Comparison of ENCODE assay signal across 11 cellular contexts in the genomic region with DNA sequence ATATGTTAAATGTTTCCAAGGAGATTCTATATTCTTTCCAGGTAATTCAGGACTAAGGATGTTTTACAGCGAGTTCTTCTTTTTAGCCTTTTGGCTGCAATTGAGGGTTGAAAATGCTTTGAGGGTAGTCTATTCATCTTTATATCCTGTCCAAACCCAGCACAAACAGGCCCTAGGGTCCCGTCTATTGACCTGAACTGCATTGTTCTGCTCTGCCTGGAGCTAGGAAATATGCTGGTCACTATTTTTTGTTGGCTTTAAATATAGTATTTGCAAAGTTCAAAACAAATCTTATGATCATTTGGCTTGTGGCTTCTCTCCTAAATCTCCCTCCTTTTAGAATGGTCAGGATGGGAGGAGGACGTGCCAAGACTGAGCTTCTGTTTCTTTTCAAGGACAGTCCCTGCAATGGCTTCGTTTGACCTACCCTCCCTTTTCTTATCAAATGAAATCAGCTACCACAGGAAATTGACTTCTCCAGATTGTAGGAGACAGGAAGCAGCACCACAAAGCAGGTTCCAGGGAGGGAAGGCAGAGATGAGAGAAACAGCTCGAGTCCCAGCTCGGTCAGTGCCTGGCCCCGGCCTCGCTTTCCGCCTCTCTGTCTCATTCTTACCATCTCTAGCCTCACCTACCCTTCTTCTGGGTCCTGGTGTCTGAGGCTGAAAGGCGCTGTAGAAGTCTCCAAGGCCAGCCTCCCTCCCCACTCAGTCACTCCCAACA. TPM values are rescaled to one million over a fixed set of nuclear protein-coding genes. Genes with fewer than 3 reads are reported as not detected.
DNase-seq lines count a peak whose midpoint lies in the region; ATAC-seq, FAIRE-seq and TF ChIP-seq lines count a peak whose summit lies in the region.
"Had no signal": no experiment of that assay in that cellular context is flagged by ENCODE, and none has a peak within 500 bp of the region (broad histone marks: within the 10 kb centered on the region; RNA-seq: fewer than 3 reads in every experiment).

No MANE protein-coding gene starts in this region.

- TF ChIP-seq CTCF in left lung (IDR thresholded peaks at IDR 0.05), result no peak
- TF ChIP-seq CTCF in thyroid gland (IDR thresholded peaks at IDR 0.05), result no peak
- no peak for TF ChIP-seq CTCF in kidney (IDR thresholded peaks at IDR 0.05; ENCODE audit: borderline replicate concordance, extremely low read depth, insufficient read depth)

- CTCF ChIA-PET in activated naive CD4-positive, alpha-beta T cell treated with anti-CD3 and anti-CD28 coated beads, Interleukin-2, amount 10 ng/mL, durations not matched to agents 7 days and 5 days (lab: Charles Lee), result interaction anchor here (0.8 to 2.7 kb wide), 9 partner anchors 18 to 192 kb away, joined by 3 to 23 read pairs (median 5); a partner anchor contains a TSS
- CTCF ChIA-PET in activated CD8-positive, alpha-beta T cell treated with anti-CD3 and anti-CD28 coated beads, Interleukin-2, amount 10 ng/mL, durations not matched to agents 7 days and 5 days (lab: Charles Lee), result interaction anchor here (0.8 to 10.2 kb wide), 9 partner anchors 9 to 330 kb away, joined by 3 to 211 read pairs (median 7); a partner anchor contains a TSS
- CTCF ChIA-PET in HEK293T (lab: Yijun Ruan, JAX), result no interaction called here

- peaks cover 46% of the 10 kb centered on the region for H3K4me1 Mint-ChIP-seq in activated naive CD4-positive, alpha-beta T cell treated with anti-CD3 and anti-CD28 coated beads, Interleukin-2, amount 10 ng/mL, durations not matched to agents 7 days and 5 days
- peaks cover 58% of the 10 kb centered on the region for H3K4me1 Mint-ChIP-seq in activated CD8-positive, alpha-beta T cell treated with anti-CD3 and anti-CD28 coated beads, Interleukin-2, amount 10 ng/mL, durations not matched to agents 7 days and 5 days (ENCODE audit: low read depth)

- peak; percentile 46 for ATAC-seq in activated CD8-positive, alpha-beta T cell treated with anti-CD3 and anti-CD28 coated beads, Interleukin-2, amount 10 ng/mL, durations not matched to agents 7 days and 5 days
- ATAC-seq in left lung, result no peak

- intact Hi-C loops in left lung (cut with DNase I) (loop anchor here in 1 of 2 donors (5.0 kb wide), 1 partner anchor 75 kb away; no protein-coding TSS in a partner anchor), thyroid gland (cut with DNase I) (no loop called here), kidney (cut with DNase I) (loop anchor here (10.0 kb wide), 1 partner anchor 73 kb away; no protein-coding TSS in a partner anchor)

- peaks cover 5% of the 10 kb centered on the region for H3K27me3 Mint-ChIP-seq in activated naive CD4-positive, alpha-beta T cell treated with anti-CD3 and anti-CD28 coated beads, Interleukin-2, amount 10 ng/mL, durations not matched to agents 7 days and 5 days
- H3K27me3 Mint-ChIP-seq in activated CD8-positive, alpha-beta T cell treated with anti-CD3 and anti-CD28 coated beads, Interleukin-2, amount 10 ng/mL, durations not matched to agents 7 days and 5 days (ENCODE audit: low read depth), result no peaks in the 10 kb centered on the region

- no peak overlapping the region for H3K9ac ChIP-seq in kidney (ENCODE audit: low read length in 2 of 2)

- peaks cover 0 to 26% of the 10 kb centered on the region in 2 donors for H3K4me1 ChIP-seq in left lung
- peaks cover 4 to 22% of the 10 kb centered on the region in 2 donors for H3K4me1 ChIP-seq in thyroid gland
- H3K4me1 ChIP-seq in kidney (ENCODE audit: control insufficient read depth in 1 of 2, insufficient read depth in 1 of 2, low read depth in 1 of 2, low read length in 2 of 2), result peaks cover 0 to 3% of the 10 kb centered on the region in 2 donors

- POLR2A ChIA-PET in activated CD8-positive, alpha-beta T cell treated with anti-CD3 and anti-CD28 coated beads, Interleukin-2, amount 10 ng/mL, durations not matched to agents 7 days and 5 days (lab: Charles Lee), result interaction anchor here (0.7 to 4.6 kb wide), 4 partner anchors 19 to 330 kb away, joined by 3 to 83 read pairs (median 4); a partner anchor contains a TSS
- POLR2A ChIA-PET in HEK293T (lab: Yijun Ruan, JAX), result interaction anchor here (0.7 to 0.9 kb wide), 3 partner anchors 20 to 43 kb away, joined by 3 read pairs; a partner anchor contains a TSS

- H3K27me3 ChIP-seq in left lung, result no peaks in the 10 kb centered on the region
- H3K27me3 ChIP-seq in thyroid gland, result no peaks in the 10 kb centered on the region

- no peaks in the 10 kb centered on the region for H3K9me3 Mint-ChIP-seq in activated naive CD4-positive, alpha-beta T cell treated with anti-CD3 and anti-CD28 coated beads, Interleukin-2, amount 10 ng/mL, durations not matched to agents 7 days and 5 days
- no peaks in the 10 kb centered on the region for H3K9me3 Mint-ChIP-seq in activated CD8-positive, alpha-beta T cell treated with anti-CD3 and anti-CD28 coated beads, Interleukin-2, amount 10 ng/mL, durations not matched to agents 7 days and 5 days (ENCODE audit: insufficient read depth)

- H3K36me3 ChIP-seq in left lung (no peaks in the 10 kb centered on the region), thyroid gland (no peaks in the 10 kb centered on the region), kidney (ENCODE audit: control insufficient read depth in 1 of 2, insufficient read depth in 2 of 2, low read length in 2 of 2) (no peaks in the 10 kb centered on the region)

- peak overlapping the region; percentile 86 for H3K27ac Mint-ChIP-seq in activated naive CD4-positive, alpha-beta T cell treated with anti-CD3 and anti-CD28 coated beads, Interleukin-2, amount 10 ng/mL, durations not matched to agents 7 days and 5 days
- H3K27ac Mint-ChIP-seq in activated CD8-positive, alpha-beta T cell treated with anti-CD3 and anti-CD28 coated beads, Interleukin-2, amount 10 ng/mL, durations not matched to agents 7 days and 5 days, result peak overlapping the region; percentile 91

- H3K9me3 ChIP-seq in left lung (no peaks in the 10 kb centered on the region), thyroid gland (no peaks in the 10 kb centered on the region), kidney (ENCODE audit: control insufficient read depth in 1 of 2, low read length in 2 of 2) (no peaks in the 10 kb centered on the region)

- no peak for FAIRE-seq in kidney (lab: Jason Lieb, UNC)
- FAIRE-seq: colon had no signal

- H3K36me3 Mint-ChIP-seq in activated naive CD4-positive, alpha-beta T cell treated with anti-CD3 and anti-CD28 coated beads, Interleukin-2, amount 10 ng/mL, durations not matched to agents 7 days and 5 days, result peaks cover 3% of the 10 kb centered on the region
- no peaks in the 10 kb centered on the region for H3K36me3 Mint-ChIP-seq in activated CD8-positive, alpha-beta T cell treated with anti-CD3 and anti-CD28 coated beads, Interleukin-2, amount 10 ng/mL, durations not matched to agents 7 days and 5 days (ENCODE audit: low read depth)

- peak overlapping the region; percentile 51 to 76 for H3K27ac ChIP-seq in left lung
- H3K27ac ChIP-seq in thyroid gland, result peak overlapping the region; percentile 30 to 70 (median 30)
- H3K27ac ChIP-seq in kidney (ENCODE audit: low read depth in 2 of 2, low read length in 2 of 2), result peak overlapping the region in 1 of 2 donors; percentile 84

- peak; percentile 47 for DNase-seq in activated naive CD4-positive, alpha-beta T cell treated with anti-CD3 and anti-CD28 coated beads, Interleukin-2, amount 10 ng/mL, durations not matched to agents 7 days and 5 days
- DNase-seq in activated naive CD4-positive, alpha-beta T cell (lab: John Stamatoyannopoulos, UW), result no peak
- DNase-seq in activated CD8-positive, alpha-beta T cell treated with anti-CD3 and anti-CD28 coated beads, Interleukin-2, amount 10 ng/mL, durations not matched to agents 7 days and 5 days, result peak; percentile 38
- DNase-seq in left lung (no peak), thyroid gland (no peak), NCI-H146 (lab: John Stamatoyannopoulos, UW) (no peak), kidney (no peak), HEK293T (ENCODE audit: extremely low spot score) (no peak)
- DNase-seq: activated CD4-positive, CD25-positive, alpha-beta regulatory T cell; NCI-H1930 had no signal

- WGBS in thyroid gland, 2 donors, result 71 to 76% methylated on average over 10 of the region's 10 CpGs

- H3K4me3 ChIP-seq in left lung (no peak overlapping the region), thyroid gland (replicated peaks in 1 of 3) (no peak overlapping the region), kidney (ENCODE audit: low read length in 2 of 2) (peak overlapping the region in 1 of 2 donors; percentile 21)

- peak overlapping the region; percentile 43 for H3K4me3 Mint-ChIP-seq in activated naive CD4-positive, alpha-beta T cell treated with anti-CD3 and anti-CD28 coated beads, Interleukin-2, amount 10 ng/mL, durations not matched to agents 7 days and 5 days
- peak overlapping the region; percentile 67 for H3K4me3 Mint-ChIP-seq in activated CD8-positive, alpha-beta T cell treated with anti-CD3 and anti-CD28 coated beads, Interleukin-2, amount 10 ng/mL, durations not matched to agents 7 days and 5 days

- no peak for TF ChIP-seq POLR2A in thyroid gland (IDR thresholded peaks at IDR 0.05)

TF ChIP-seq in HEK293T, 16 proteins besides CTCF, POLR2A, EP300 and RAD21 (continues in another document):
- TF ChIP-seq SP1 (IDR thresholded peaks at IDR 0.05), result no peak
- TF ChIP-seq NFRKB (IDR thresholded peaks at IDR 0.05), result no peak
- TF ChIP-seq TARDBP (IDR thresholded peaks at IDR 0.05), result no peak
- TF ChIP-seq ELF4 (IDR thresholded peaks at IDR 0.05), result no peak
- TF ChIP-seq LEF1 (IDR thresholded peaks at IDR 0.05; ENCODE audit: borderline replicate concordance), result no peak

RNA-seq across cellular contexts. Expression of a gene that starts 27.6 kb away (rescaled TPM):
- total RNA-seq in activated CD8-positive, alpha-beta T cell treated with anti-CD3 and anti-CD28 coated beads, Interleukin-2, amount 10 ng/mL, durations not matched to agents 7 days and 5 days, result 10 to 100 TPM; 37.5 to 39.9 TPM
- total RNA-seq in left lung (10 to 100 TPM; 12.3 to 21.8 TPM), thyroid gland (1 to 10 TPM; 1.2 to 3.9 (median 1.7) TPM), kidney (11.6 TPM)
- 2.0 TPM for polyA plus RNA-seq in kidney (ENCODE audit: insufficient read depth, low read depth, low replicate concordance)

RNA-seq across cellular contexts. Expression of a gene that starts 43.5 kb away (rescaled TPM):
- total RNA-seq in activated CD8-positive, alpha-beta T cell treated with anti-CD3 and anti-CD28 coated beads, Interleukin-2, amount 10 ng/mL, durations not matched to agents 7 days and 5 days, result 10 to 100 TPM; 16.1 to 17.7 TPM
- total RNA-seq in left lung (10 to 100 TPM in 1 of 2 donors, 1 to 10 TPM in 1; 8.2 to 10.0 TPM), thyroid gland (1 to 10 TPM; 4.0 to 8.9 (median 5.7) TPM), kidney (7.0 TPM)
- 2.5 TPM for polyA plus RNA-seq in kidney (ENCODE audit: insufficient read depth, low read depth, low replicate concordance)

RNA-seq across cellular contexts. Expression of a gene that starts 43.6 kb away (rescaled TPM):
- 10 to 100 TPM; 21.0 to 21.8 TPM for total RNA-seq in activated CD8-positive, alpha-beta T cell treated with anti-CD3 and anti-CD28 coated beads, Interleukin-2, amount 10 ng/mL, durations not matched to agents 7 days and 5 days
- 10 to 100 TPM; 10.2 to 10.7 TPM for total RNA-seq in left lung
- 10 to 100 TPM in 1 of 4 donors, 1 to 10 TPM in 3; 3.7 to 13.0 (median 4.4) TPM for total RNA-seq in thyroid gland
- total RNA-seq in kidney, result 12.3 TPM
- polyA plus RNA-seq in kidney (ENCODE audit: insufficient read depth, low read depth, low replicate concordance), result 9.0 TPM

Comparison
In these comparisons a context has a peak if more than half of its experiments do, and no peak if none do; other contexts are left out.
1. DNase-seq: peak in activated naive CD4-positive, alpha-beta T cell treated with anti-CD3 and anti-CD28 coated beads, Interleukin-2, amount 10 ng/mL, durations not matched to agents 7 days and 5 days (single experiment) and activated CD8-positive, alpha-beta T cell treated with anti-CD3 and anti-CD28 coated beads, Interleukin-2, amount 10 ng/mL, durations not matched to agents 7 days and 5 days (single experiment); none in activated naive CD4-positive, alpha-beta T cell (0 of 4), left lung (0 of 2), thyroid gland (0 of 2), NCI-H146 (single experiment), kidney (single experiment) and HEK293T (single experiment).